9 cellular contexts compared by ENCODE assay signal in the genomic region with DNA sequence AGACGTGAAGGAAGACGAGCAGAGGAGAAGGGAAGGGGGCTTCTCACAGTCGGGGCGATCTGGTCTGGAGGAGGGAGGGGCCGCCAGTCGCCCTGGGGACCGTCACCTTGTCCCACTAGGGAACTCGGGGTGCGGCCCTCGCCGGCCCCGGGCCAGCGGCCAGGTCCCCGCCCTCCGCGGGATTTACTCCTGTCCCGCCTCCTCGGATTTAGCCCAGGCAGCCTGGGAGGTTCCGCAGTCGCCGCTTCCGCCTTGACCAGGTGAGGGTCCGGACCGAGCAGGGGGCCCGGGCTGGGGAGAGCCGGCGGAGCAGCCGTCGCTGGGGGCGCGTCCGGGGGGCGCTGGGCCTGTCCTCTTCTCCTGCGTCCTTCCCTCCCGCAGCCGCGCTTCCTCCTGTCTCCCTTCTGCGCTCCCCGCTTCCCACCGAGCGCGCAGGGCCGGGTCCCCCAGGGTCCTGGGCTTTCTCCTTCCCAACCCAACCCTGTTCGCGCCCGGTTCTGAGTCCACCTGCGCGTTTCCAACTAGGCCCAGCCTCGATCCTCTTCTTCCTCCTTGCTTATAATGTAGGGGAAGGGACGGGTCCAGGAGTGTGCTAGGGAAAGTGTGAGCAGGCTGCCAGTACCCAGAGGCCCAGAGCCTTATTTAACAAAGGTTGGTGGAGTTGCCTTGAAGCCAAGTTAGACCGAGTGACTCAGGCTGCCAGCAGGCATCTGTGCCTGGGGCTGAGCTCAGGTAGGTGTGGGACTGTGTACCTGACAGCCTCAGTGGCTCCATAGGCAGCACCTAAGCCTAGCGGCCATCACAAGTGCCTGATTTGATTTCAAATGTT. TPM values are rescaled to one million over a fixed set of nuclear protein-coding genes. Genes with fewer than 3 reads are reported as not detected.
DNase-seq lines count a peak whose midpoint lies in the region; ATAC-seq lines count a peak whose summit lies in the region.
"Had no signal": no experiment of that assay in that cellular context is flagged by ENCODE, and none has a peak within 500 bp of the region (broad histone marks: within the 10 kb centered on the region; RNA-seq: fewer than 3 reads in every experiment).

A gene (plus strand): TSS at position 235 of the 829 bp plus-strand sequence. CDS start 1,838 bp downstream, outside the sequence.

- no peak for ATAC-seq in HG03175 (IDR thresholded peaks at IDR 0.05; ENCODE audit: unreplicated experiment)
- ATAC-seq: activated T-cell treated with anti-CD3 and anti-CD28 coated beads, Interleukin-2, amount 50 U/mL, for 4 hours had no signal

- H3K27me3 ChIP-seq in ACC112 (ENCODE audit: insufficient read depth, low read length) (peaks cover 27% of the 10 kb centered on the region), esophagus (ENCODE audit: control insufficient read depth in 1 of 2, insufficient read depth in 2 of 2, low read length in 2 of 2) (no peaks in the 10 kb centered on the region), muscle layer of duodenum (ENCODE audit: low read depth, low read length) (no peaks in the 10 kb centered on the region)

- H3K79me2 ChIP-seq in ACC112 (ENCODE audit: control insufficient read depth, insufficient read depth, low read length, unreplicated experiment), result no peaks in the 10 kb centered on the region

- H3K36me3 ChIP-seq in ACC112 (ENCODE audit: insufficient read depth, low read length), result no peaks in the 10 kb centered on the region
- H3K36me3 ChIP-seq in esophagus (ENCODE audit: control insufficient read depth in 2 of 2, insufficient read depth in 2 of 2, low read length in 1 of 2), result peaks cover 0 to 17% of the 10 kb centered on the region in 2 donors
- H3K36me3 ChIP-seq in muscle layer of duodenum (ENCODE audit: control insufficient read depth in 1 of 2, insufficient read depth in 2 of 2, low read length in 2 of 2), result no peaks in the 10 kb centered on the region

- no peaks in the 10 kb centered on the region for H3K4me1 ChIP-seq in ACC112 (ENCODE audit: control insufficient read depth, insufficient read depth, low read length, unreplicated experiment)
- peaks cover 5 to 23% of the 10 kb centered on the region in 2 donors for H3K4me1 ChIP-seq in esophagus (ENCODE audit: control insufficient read depth in 2 of 2, insufficient read depth in 2 of 2, low read length in 1 of 2)
- peaks cover 8 to 30% of the 10 kb centered on the region in 2 donors for H3K4me1 ChIP-seq in muscle layer of duodenum (ENCODE audit: control insufficient read depth in 1 of 2, insufficient read depth in 2 of 2, low read length in 2 of 2)

- no peak within 1 kb of the TSS for H2AFZ ChIP-seq in ACC112 (ENCODE audit: low read length, unreplicated experiment)

- no peak within 1 kb of the TSS for H3K27ac ChIP-seq in ACC112 (ENCODE audit: low read depth, low read length)
- peak within 1 kb of the TSS; percentile 80 to 85 for H3K27ac ChIP-seq in esophagus (ENCODE audit: low read depth in 2 of 2, low read length in 1 of 2)
- peak within 1 kb of the TSS; percentile 16 for H3K27ac ChIP-seq in muscle layer of duodenum (ENCODE audit: low read length)

- H3K4me3 ChIP-seq in ACC112 (ENCODE audit: low read depth, low read length) (peak within 1 kb of the TSS; percentile 66), esophagus (ENCODE audit: low read depth in 1 of 2, low read length in 2 of 2) (peak within 1 kb of the TSS; percentile 60 to 69), muscle layer of duodenum (ENCODE audit: low read depth in 1 of 2, low read length in 2 of 2) (peak within 1 kb of the TSS; percentile 47 to 52)

- DNase-seq in LoVo (ENCODE audit: low spot score) (peak; percentile 81), COLO829 (ENCODE audit: low spot score) (no peak), NCI-H2196 treated with DMSO at 0.1 percent for 48 hours (lab: John Stamatoyannopoulos, UW; ENCODE audit: unreplicated experiment) (no peak)
- DNase-seq in central memory CD4-positive, alpha-beta T cell, result no peak
- DNase-seq: activated T-cell treated with anti-CD3 and anti-CD28 coated beads, Interleukin-2, amount 50 U/mL, for 4 hours had no signal

- H3K9me3 ChIP-seq in esophagus (ENCODE audit: control insufficient read depth in 2 of 2, insufficient read depth in 1 of 2, low read depth in 1 of 2, low read length in 1 of 2) (no peaks in the 10 kb centered on the region), muscle layer of duodenum (ENCODE audit: control insufficient read depth in 1 of 2, low read length in 2 of 2) (no peaks in the 10 kb centered on the region)

- 3 to 5% methylated on average over 33 to 52 of the region's 52 CpGs for WGBS in esophagus, 2 donors

RNA-seq across cellular contexts. Expression of the gene that starts here (rescaled TPM):
- polyA plus RNA-seq in esophagus, result 1 to 10 TPM; 6.1 to 9.3 TPM
